Comparison of ENCODE assay signal across 20 cellular contexts in genomic region chr19:46407891-46408426, GRCh38. TPM values are rescaled to one million over a fixed set of nuclear protein-coding genes. Genes with fewer than 3 reads are reported as not detected.
DNase-seq lines count a peak whose midpoint lies in the region; FAIRE-seq and TF ChIP-seq lines count a peak whose summit lies in the region.
"Had no signal": no experiment of that assay in that cellular context is flagged by ENCODE, and none has a peak within 500 bp of the region (broad histone marks: within the 10 kb centered on the region; RNA-seq: fewer than 3 reads in every experiment).

No MANE protein-coding gene starts in this region.

- peak overlapping the region; percentile 81 for H3K4me3 Mint-ChIP-seq in astrocyte (ENCODE audit: unreplicated experiment)
- H3K4me3 Mint-ChIP-seq: activated B cell treated with CpG ODN at 0.5 μM for 24 hours; CD8-positive, alpha-beta T cell had no signal

- intact Hi-C loops in left ventricle myocardium inferior (cut with micrococcal nuclease): no loop called here

- peaks cover 14% of the 10 kb centered on the region for H3K4me1 Mint-ChIP-seq in astrocyte (ENCODE audit: low read depth, unreplicated experiment)

- peaks cover 9% of the 10 kb centered on the region for H3K36me3 Mint-ChIP-seq in astrocyte (ENCODE audit: low read depth, unreplicated experiment)
- H3K36me3 Mint-ChIP-seq: CD8-positive, alpha-beta T cell had no signal

- FAIRE-seq in astrocyte (lab: Jason Lieb, UNC): no peak
- FAIRE-seq: A549 had no signal

- H3K9me3 Mint-ChIP-seq in astrocyte (ENCODE audit: unreplicated experiment): peaks cover 4% of the 10 kb centered on the region
- H3K9me3 Mint-ChIP-seq: activated B cell treated with CpG ODN at 0.5 μM for 24 hours; CD8-positive, alpha-beta T cell had no signal

- H3K4me2 ChIP-seq in BLaER1 treated with 17β-estradiol and CSF1 and Interleukin-3, amounts not matched to agents 10 nM and 100 nM: peak overlapping the region; percentile 77 to 95 (median 92)
- no peak overlapping the region for H3K4me2 ChIP-seq in astrocyte (ENCODE audit: low read length)
- H3K4me2 ChIP-seq in neuronal stem cell (ENCODE audit: insufficient read depth, low read length, poor library complexity, severe bottlenecking): no peak overlapping the region
- no peak overlapping the region for H3K4me2 ChIP-seq in GM23248 (ENCODE audit: unreplicated experiment)
- H3K4me2 ChIP-seq: A549 had no signal

- H3K23ac ChIP-seq in neuronal stem cell (ENCODE audit: low read depth, low read length, poor library complexity): no peak overlapping the region

- H3K27me3 Mint-ChIP-seq in astrocyte (ENCODE audit: low read depth, unreplicated experiment): no peaks in the 10 kb centered on the region

- H3K27me3 ChIP-seq in BLaER1 treated with 17β-estradiol and CSF1 and Interleukin-3, amounts not matched to agents 10 nM and 100 nM: peaks cover 21 to 58% (median 33%) of the 10 kb centered on the region in 11 experiments
- H3K27me3 ChIP-seq in astrocyte (ENCODE audit: insufficient read depth, low read length): peaks cover 9% of the 10 kb centered on the region
- H3K27me3 ChIP-seq in left ventricle myocardium inferior (ENCODE audit: low read depth): peaks cover 61% of the 10 kb centered on the region
- H3K27me3 ChIP-seq in neuronal stem cell (ENCODE audit: control insufficient read depth in 3 of 3, insufficient read depth in 3 of 3, low read depth in 1 of 3, low read length in 3 of 3): peaks cover 0 to 65% (median 7%) of the 10 kb centered on the region in 3 experiments
- peaks cover 14% of the 10 kb centered on the region; the same call in 1 of the 2 replicates for H3K27me3 ChIP-seq in GM23248 (replicated peaks; ENCODE audit: insufficient read depth)
- no peaks in the 10 kb centered on the region for H3K27me3 ChIP-seq in WERI-Rb-1 (ENCODE audit: insufficient read depth, low read depth, severe bottlenecking)
- H3K27me3 ChIP-seq: MG63 had no signal

- no peak overlapping the region for H3K14ac ChIP-seq in neuronal stem cell (ENCODE audit: low read length)

- H3K36me3 ChIP-seq in BLaER1 treated with 17β-estradiol and CSF1 and Interleukin-3, amounts not matched to agents 10 nM and 100 nM: no peaks in the 10 kb centered on the region
- peaks cover 5% of the 10 kb centered on the region for H3K36me3 ChIP-seq in astrocyte (ENCODE audit: insufficient read depth, low read length)
- peaks cover 8% of the 10 kb centered on the region for H3K36me3 ChIP-seq in left ventricle myocardium inferior
- H3K36me3 ChIP-seq in neuronal stem cell (replicated peaks in 1 of 2; ENCODE audit: control insufficient read depth in 2 of 2, insufficient read depth in 2 of 2, low read length in 2 of 2): peaks cover 7 to 23% of the 10 kb centered on the region in 2 donors
- no peaks in the 10 kb centered on the region for H3K36me3 ChIP-seq in GM23248 (ENCODE audit: low read depth)
- H3K36me3 ChIP-seq in WERI-Rb-1: no peaks in the 10 kb centered on the region
- H3K36me3 ChIP-seq: MG63, suprapubic skin had no signal

- peak overlapping the region in 3 of 10 experiments; percentile 8 to 55 (median 47); a peak in 3 of 20 replicates for H3K4me3 ChIP-seq in BLaER1 treated with 17β-estradiol and CSF1 and Interleukin-3, amounts not matched to agents 10 nM and 100 nM
- no peak overlapping the region for H3K4me3 ChIP-seq in astrocyte (ENCODE audit: insufficient read depth, low read depth, low read length)
- peak overlapping the region; percentile 50 for H3K4me3 ChIP-seq in left ventricle myocardium inferior
- H3K4me3 ChIP-seq in neuronal stem cell (ENCODE audit: low read length in 2 of 2): no peak overlapping the region
- no peak overlapping the region for H3K4me3 ChIP-seq in GM23248
- no peak overlapping the region for H3K4me3 ChIP-seq in WERI-Rb-1 (ENCODE audit: low read depth, low read length)
- H3K4me3 ChIP-seq: A549, lung, MG63, suprapubic skin had no signal

- no peak overlapping the region for H3K4ac ChIP-seq in neuronal stem cell (ENCODE audit: low read length)

- no peak overlapping the region for H2BK5ac ChIP-seq in neuronal stem cell (ENCODE audit: low read length)

- H3K27ac ChIP-seq in BLaER1 treated with 17β-estradiol and CSF1 and Interleukin-3, amounts not matched to agents 10 nM and 100 nM: peak overlapping the region in 5 of 11 experiments; percentile 40 to 69 (median 61); a peak in 6 of 22 replicates
- H3K27ac ChIP-seq in astrocyte (ENCODE audit: low read depth, low read length) (no peak overlapping the region), left ventricle myocardium inferior (replicated peaks) (peak overlapping the region; percentile 82), neuronal stem cell (replicated peaks; ENCODE audit: low read length) (no peak overlapping the region), GM23248 (no peak overlapping the region), WERI-Rb-1 (no peak overlapping the region)
- H3K27ac ChIP-seq: suprapubic skin had no signal

- peak overlapping the region; percentile 21 for H3K27ac Mint-ChIP-seq in astrocyte (ENCODE audit: unreplicated experiment)
- H3K27ac Mint-ChIP-seq: activated B cell treated with CpG ODN at 0.5 μM for 24 hours; CD8-positive, alpha-beta T cell had no signal

- H2AK5ac ChIP-seq in neuronal stem cell (ENCODE audit: low read depth, low read length): peak overlapping the region; percentile 88

- H3K9me3 ChIP-seq in BLaER1 treated with 17β-estradiol and CSF1 and Interleukin-3, amounts not matched to agents 10 nM and 100 nM (replicated peaks in 1 of 11): peaks cover 0 to 4% (median 0%) of the 10 kb centered on the region in 11 experiments; a peak in 3 of 22 replicates
- H3K9me3 ChIP-seq in astrocyte (ENCODE audit: insufficient read depth, low read depth, low read length) (no peaks in the 10 kb centered on the region), left ventricle myocardium inferior (replicated peaks) (no peaks in the 10 kb centered on the region), neuronal stem cell (replicated peaks in 1 of 2; ENCODE audit: control insufficient read depth in 2 of 2, insufficient read depth in 1 of 2, low read depth in 1 of 2, low read length in 2 of 2) (peaks cover 0 to 1% of the 10 kb centered on the region in 2 donors), GM23248 (ENCODE audit: low read depth) (no peaks in the 10 kb centered on the region), WERI-Rb-1 (ENCODE audit: severe bottlenecking) (no peaks in the 10 kb centered on the region)
- H3K9me3 ChIP-seq: A549, MG63, suprapubic skin had no signal

- in situ Hi-C loops in GM23248 (cut with MboI): no loop called here

- DNase-seq in astrocyte (ENCODE audit: low read depth): no peak
- DNase-seq in left ventricle myocardium inferior: no peak
- no peak for DNase-seq in neuronal stem cell (ENCODE audit: low spot score)
- no peak for DNase-seq in NCI-H774 (lab: John Stamatoyannopoulos, UW)
- DNase-seq in GM23248: no peak
- no peak for DNase-seq in WERI-Rb-1
- DNase-seq in NCI-H1930 (lab: John Stamatoyannopoulos, UW): no peak
- DNase-seq: activated B cell treated with CpG ODN at 0.5 μM for 24 hours; activated gamma-delta T cell; CD8-positive, alpha-beta T cell; MG63; NCI-H2029; NCI-H524; stimulated activated CD4-positive, alpha-beta T cell treated with anti-CD3 and anti-CD28 coated beads, Interleukin-1b, Interleukin-23, amount 100 ng/mL, for 48 hours; T-helper 1 cell had no signal

- H3K79me1 ChIP-seq in neuronal stem cell (ENCODE audit: low read depth, low read length): peaks cover 7% of the 10 kb centered on the region

- peak overlapping the region; percentile 91 for H3K18ac ChIP-seq in neuronal stem cell (ENCODE audit: low read length)

- H3K9me2 ChIP-seq in GM23248 (ENCODE audit: insufficient read depth): no peaks in the 10 kb centered on the region

- H2BK12ac ChIP-seq in neuronal stem cell (ENCODE audit: low read length): peak overlapping the region; percentile 24

- WGBS in neuronal stem cell (ENCODE audit: extremely low coverage in 2 of 2, insufficient read length in 2 of 2, insufficient replicate concordance in 1 of 2), 2 donors: no CpG with 5 or more reads among the region's 14 CpGs
- 14 to 16% methylated on average over 9 to 14 of the region's 14 CpGs for WGBS in GM23248 (ENCODE audit: low coverage in 1 of 2, low lambda C conversion rate in 2 of 2, missing lambda C conversion rate in 2 of 2), 2 experiments

- H4K91ac ChIP-seq in neuronal stem cell (ENCODE audit: low read depth, low read length, poor library complexity): no peak overlapping the region

- TF ChIP-seq CTCF in astrocyte (IDR thresholded peaks at IDR 0.05; ENCODE audit: insufficient read depth, low read depth, low read length): no peak
- TF ChIP-seq CTCF in left ventricle myocardium inferior (IDR thresholded peaks at IDR 0.05; ENCODE audit: borderline replicate concordance): no peak
- no peak for TF ChIP-seq CTCF in WERI-Rb-1 (IDR thresholded peaks at IDR 0.05; ENCODE audit: low read depth, low read length)

- H2AFZ ChIP-seq in astrocyte (ENCODE audit: low read depth, low read length): no peak overlapping the region
- no peak overlapping the region for H2AFZ ChIP-seq in neuronal stem cell (ENCODE audit: low read length)
- H2AFZ ChIP-seq in GM23248: no peak overlapping the region

- no peaks in the 10 kb centered on the region for H3F3A ChIP-seq in GM23248 (ENCODE audit: insufficient read depth)

- peak overlapping the region; percentile 79 for H2BK15ac ChIP-seq in neuronal stem cell (ENCODE audit: low read length)

- H4K8ac ChIP-seq in neuronal stem cell (ENCODE audit: low read depth, low read length): no peak overlapping the region

- H3K9ac ChIP-seq in BLaER1 treated with 17β-estradiol and CSF1 and Interleukin-3, amounts not matched to agents 10 nM and 100 nM: peak overlapping the region in 5 of 11 experiments; percentile 33 to 70 (median 65); a peak in 6 of 22 replicates
- no peak overlapping the region for H3K9ac ChIP-seq in astrocyte (ENCODE audit: low read length)
- peak overlapping the region; percentile 83 for H3K9ac ChIP-seq in neuronal stem cell (ENCODE audit: low read depth, low read length, poor library complexity)
- no peak overlapping the region for H3K9ac ChIP-seq in GM23248

- peaks cover 17 to 75% (median 56%) of the 10 kb centered on the region in 10 experiments for H3K4me1 ChIP-seq in BLaER1 treated with 17β-estradiol and CSF1 and Interleukin-3, amounts not matched to agents 10 nM and 100 nM
- H3K4me1 ChIP-seq in astrocyte (ENCODE audit: insufficient read depth, low read length) (peaks cover 31% of the 10 kb centered on the region), left ventricle myocardium inferior (peaks cover 78% of the 10 kb centered on the region), neuronal stem cell (ENCODE audit: control insufficient read depth in 2 of 2, insufficient read depth in 1 of 2, low read depth in 1 of 2, low read length in 2 of 2) (peaks cover 30 to 36% of the 10 kb centered on the region in 2 donors), GM23248 (ENCODE audit: insufficient read depth) (peaks cover 6% of the 10 kb centered on the region; the same call in 1 of the 2 replicates)
- H3K4me1 ChIP-seq: A549 had no signal

- no peak overlapping the region for H2BK120ac ChIP-seq in neuronal stem cell (ENCODE audit: low read depth, low read length)

- H3K79me2 ChIP-seq in astrocyte (ENCODE audit: insufficient read depth, low read length): peaks cover 21% of the 10 kb centered on the region
- H3K79me2 ChIP-seq in GM23248 (ENCODE audit: insufficient read depth): peaks cover 14% of the 10 kb centered on the region; the same call in 1 of the 2 replicates

- H4K20me1 ChIP-seq in BLaER1 treated with 17β-estradiol and CSF1 and Interleukin-3, amounts not matched to agents 10 nM and 100 nM: no peaks in the 10 kb centered on the region; a peak in 2 of 22 replicates
- H4K20me1 ChIP-seq in astrocyte (ENCODE audit: insufficient read depth, low read length): peaks cover 35% of the 10 kb centered on the region
- H4K20me1 ChIP-seq in GM23248 (ENCODE audit: insufficient read depth): no peaks in the 10 kb centered on the region

RNA-seq across cellular contexts. Expression of gene CCDC8, which starts 5.4 kb away (rescaled TPM):
- 35.5 and 45.5 TPM in 2 replicates for total RNA-seq in astrocyte
- total RNA-seq in left ventricle myocardium inferior: 30.8 TPM
- 7.0 TPM for polyA plus RNA-seq in neuronal stem cell (2013, experiment 1 of 2)
- polyA plus RNA-seq in neuronal stem cell (2013, experiment 2 of 2): 7.6 TPM
- 8.9 and 10.1 TPM in 2 replicates for total RNA-seq in GM23248 (2014; rRNA removed; shearing (Covaris generic))
- 5.5 and 6.0 TPM in 2 replicates for polyA plus RNA-seq in GM23248 (2016; fragmentation: Nextera tagmentation; extraction: Ambion mirVana)
- total RNA-seq: activated B cell treated with CpG ODN at 0.5 μM for 24 hours; CD8-positive, alpha-beta T cell had no signal

RNA-seq across cellular contexts. Expression of gene PNMA8C, which starts 20.8 kb away (rescaled TPM):
- total RNA-seq in astrocyte (0.55 and 0.98 TPM in 2 replicates), left ventricle myocardium inferior (not detected)
- polyA plus RNA-seq in neuronal stem cell (2013, experiment 1 of 2): 0.52 TPM
- polyA plus RNA-seq in neuronal stem cell (2013, experiment 2 of 2): 0.47 TPM
- total RNA-seq in GM23248 (2014; rRNA removed; shearing (Covaris generic)): not detected in 2 replicates
- not detected in 2 replicates for polyA plus RNA-seq in GM23248 (2016; fragmentation: Nextera tagmentation; extraction: Ambion mirVana)
- total RNA-seq: activated B cell treated with CpG ODN at 0.5 μM for 24 hours, Daoy had no signal

Comparison
In these comparisons a context has a peak if more than half of its experiments do, and no peak if none do; other contexts are left out.
1. H3K4me2 ChIP-seq: peak in BLaER1 treated with 17β-estradiol and CSF1 and Interleukin-3, amounts not matched to agents 10 nM and 100 nM (11 of 11); none in astrocyte (single experiment), neuronal stem cell (single experiment) and GM23248 (single experiment).